ENCODE assay signal across 1 cellular context in genomic region chr3:72022027-72022426, GRCh38.
TF ChIP-seq lines count a peak whose summit lies in the region.

No MANE protein-coding gene starts in this region.

TF ChIP-seq in WTC11, 78 proteins besides CTCF, POLR2A, EP300 and RAD21 (continued from another document):
- TF ChIP-seq ZBTB43 (CRISPR knock-in tag; IDR thresholded peaks at IDR 0.05), result no peak
